10 cellular contexts compared by ENCODE assay signal in the genomic region with DNA sequence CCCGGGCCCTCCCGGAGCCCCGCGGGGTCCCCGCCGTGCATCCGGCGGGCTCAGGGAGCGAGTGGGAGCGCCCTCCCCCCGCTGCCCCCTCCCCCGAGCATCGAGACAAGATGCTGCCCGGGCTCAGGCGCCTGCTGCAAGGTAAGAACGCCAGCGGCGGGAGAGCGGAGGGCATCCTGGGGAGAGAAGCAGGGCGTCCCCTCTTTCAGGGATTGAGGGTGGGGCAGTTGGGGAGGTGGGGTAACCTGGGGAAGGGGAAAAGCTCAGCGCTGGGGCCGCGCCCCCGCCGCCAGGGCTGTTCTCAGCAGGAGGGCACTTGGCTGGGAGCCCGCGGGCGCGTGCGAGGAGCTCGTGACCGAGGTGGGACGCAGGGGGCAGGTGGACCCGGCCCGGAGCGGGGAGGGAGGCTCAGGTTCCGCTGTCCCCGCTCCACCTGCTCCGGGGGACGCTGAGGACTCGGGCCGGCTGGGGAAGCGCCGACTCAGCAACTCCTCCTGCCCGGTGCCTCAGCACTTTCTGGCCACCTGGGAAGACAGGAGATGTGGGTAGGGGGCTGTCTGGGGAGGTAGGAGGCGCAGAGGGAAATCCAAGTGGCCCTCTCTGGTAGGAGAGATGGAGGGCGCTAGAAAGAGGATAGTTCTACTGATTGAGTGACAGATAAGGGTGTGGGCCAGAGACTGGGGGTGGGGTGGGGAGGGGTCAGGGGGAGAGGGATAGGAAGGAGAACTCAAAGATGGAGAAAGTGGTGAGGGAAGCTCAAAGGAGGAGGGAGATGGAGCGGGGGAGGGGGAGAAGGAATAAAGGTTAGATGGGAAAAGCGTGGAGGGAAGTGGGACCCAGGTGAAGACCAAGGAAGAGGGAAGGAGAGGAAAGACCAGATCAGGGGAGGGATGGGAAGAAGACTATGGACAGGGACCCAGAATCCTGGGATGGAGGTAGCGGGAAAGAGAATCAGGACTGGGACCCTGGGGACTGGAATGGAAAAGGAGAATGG. TPM values are rescaled to one million over a fixed set of nuclear protein-coding genes. Genes with fewer than 3 reads are reported as not detected.
DNase-seq lines count a peak whose midpoint lies in the region; ATAC-seq, FAIRE-seq and TF ChIP-seq lines count a peak whose summit lies in the region.
"Had no signal": no experiment of that assay in that cellular context is flagged by ENCODE, and none has a peak within 500 bp of the region (broad histone marks: within the 10 kb centered on the region; RNA-seq: fewer than 3 reads in every experiment).

No MANE protein-coding gene starts in this region.

- peak overlapping the region in 1 of 3 experiments; percentile 9 for H3K4me3 ChIP-seq in endothelial cell of umbilical vein (replicated peaks in 1 of 3; ENCODE audit: insufficient read depth in 1 of 3, low read depth in 1 of 3, low read length in 3 of 3)
- peak overlapping the region; percentile 25 to 37 for H3K4me3 ChIP-seq in prostate gland

- FAIRE-seq in endothelial cell of umbilical vein (lab: Jason Lieb, UNC) = no peak
- FAIRE-seq: islet of Langerhans had no signal

- H2AFZ ChIP-seq in endothelial cell of umbilical vein (ENCODE audit: low read depth, low read length) = peak overlapping the region; percentile 7

- no peaks in the 10 kb centered on the region for H3K79me2 ChIP-seq in endothelial cell of umbilical vein (ENCODE audit: control insufficient read depth, insufficient read depth, low read length)

- no TSS peak for BruUV-seq in endothelial cell of umbilical vein (replicated peaks; lab: Mats Ljungman, UMichigan)

- H3K27ac ChIP-seq in endothelial cell of umbilical vein (ENCODE audit: insufficient read depth, low read depth, low read length) (no peak overlapping the region), prostate gland (no peak overlapping the region)

- ATAC-seq in esophagus mucosa (no peak), HG03139 (IDR thresholded peaks at IDR 0.05; ENCODE audit: unreplicated experiment) (no peak), GM18909 (IDR thresholded peaks at IDR 0.05; ENCODE audit: poor library complexity, unreplicated experiment) (no peak)

- TF ChIP-seq CTCF in endothelial cell of umbilical vein (IDR thresholded peaks at IDR 0.05; ENCODE audit: extremely low read depth in 1 of 2, insufficient read depth in 1 of 2, low read depth in 1 of 2, low read length in 2 of 2) (no peak), prostate gland (IDR thresholded peaks at IDR 0.05) (no peak)

- TF ChIP-seq POLR2A in endothelial cell of umbilical vein (IDR thresholded peaks at IDR 0.05; ENCODE audit: low read depth, low read length) = no peak
- no peak for TF ChIP-seq POLR2A in prostate gland (IDR thresholded peaks at IDR 0.05)

- no peaks in the 10 kb centered on the region for H3K9me3 ChIP-seq in endothelial cell of umbilical vein (replicated peaks; ENCODE audit: control insufficient read depth, insufficient read depth, low read length)
- H3K9me3 ChIP-seq in prostate gland = no peaks in the 10 kb centered on the region

- H3K36me3 ChIP-seq in endothelial cell of umbilical vein (ENCODE audit: control insufficient read depth in 2 of 2, extremely low read depth in 1 of 2, insufficient read depth in 2 of 2, low read length in 2 of 2) (no peaks in the 10 kb centered on the region), prostate gland (no peaks in the 10 kb centered on the region)

- WGBS in prostate gland = 7% methylated on average over 41 of the region's 50 CpGs

- intact Hi-C loops in endothelial cell of umbilical vein (cut with micrococcal nuclease) = no loop called here
- intact Hi-C loops in prostate gland (cut with DNase I) = no loop called here

- H3K9ac ChIP-seq in endothelial cell of umbilical vein (replicated peaks; ENCODE audit: extremely low read depth, insufficient read depth, low read length) = no peak overlapping the region

- DNase-seq in DMS79 treated with DMSO at 0.1 percent for 48 hours (lab: John Stamatoyannopoulos, UW) (peak; percentile 22), DMS79 (lab: John Stamatoyannopoulos, UW) (no peak), NCI-H1105 (lab: John Stamatoyannopoulos, UW) (peak; percentile 40), endothelial cell of umbilical vein (ENCODE audit: low read depth, low spot score) (no peak), prostate gland (ENCODE audit: low spot score) (no peak)
- DNase-seq: NCI-H2081 treated with DMSO at 0.1 percent for 48 hours had no signal

- CTCF ChIA-PET in endothelial cell of umbilical vein (lab: Charles Lee) = interaction anchor here (0.6 to 5.6 kb wide), 21 partner anchors 8 to 184 kb away, joined by 3 to 152 read pairs (median 5); a partner anchor contains a TSS

- POLR2A ChIA-PET in endothelial cell of umbilical vein (lab: Charles Lee) = interaction anchor here (0.7 kb wide), 1 partner anchor 104 kb away, joined by 3 read pairs; no protein-coding TSS in a partner anchor

- no peaks in the 10 kb centered on the region for H3K9me1 ChIP-seq in endothelial cell of umbilical vein (replicated peaks; ENCODE audit: control insufficient read depth, extremely low read depth, insufficient read depth, low read length)

- dilution Hi-C loops in endothelial cell of umbilical vein (cut with MboI; ENCODE audit: extremely low pct_ligation_motif_present, low sequenced_read_pairs) = no loop called here

- H3K27me3 ChIP-seq in endothelial cell of umbilical vein (ENCODE audit: control insufficient read depth in 2 of 2, insufficient read depth in 2 of 2, low read length in 2 of 2) (peaks cover 33 to 37% of the 10 kb centered on the region in 2 experiments), prostate gland (replicated peaks; ENCODE audit: insufficient read depth) (peaks cover 3% of the 10 kb centered on the region)

- H4K20me1 ChIP-seq in endothelial cell of umbilical vein (replicated peaks; ENCODE audit: control insufficient read depth, extremely low read depth, insufficient read depth, low read length) = no peaks in the 10 kb centered on the region

- no peak overlapping the region for H3K4me2 ChIP-seq in endothelial cell of umbilical vein (ENCODE audit: insufficient read depth, low read length)

- peaks cover 14% of the 10 kb centered on the region for H3K4me1 ChIP-seq in endothelial cell of umbilical vein (ENCODE audit: control insufficient read depth, extremely low read depth, insufficient read depth, low read length)
- peaks cover 13% of the 10 kb centered on the region for H3K4me1 ChIP-seq in prostate gland (replicated peaks)

TF ChIP-seq in endothelial cell of umbilical vein, 7 proteins besides CTCF, POLR2A, EP300 and RAD21:
- TF ChIP-seq EZH2 (IDR thresholded peaks at IDR 0.05; ENCODE audit: borderline replicate concordance, low read depth, low read length, severe bottlenecking) (no peak), JUN (IDR thresholded peaks at IDR 0.05; ENCODE audit: borderline replicate concordance, insufficient read depth, insufficient read length, low read depth) (no peak), MYC (IDR thresholded peaks at IDR 0.05; ENCODE audit: low read depth, low read length) (no peak), POLR2AphosphoS5 (IDR thresholded peaks at IDR 0.05; ENCODE audit: insufficient read depth, low read depth, low read length) (no peak), GATA2 (IDR thresholded peaks at IDR 0.05; ENCODE audit: insufficient read depth, insufficient read length, low read depth, low read length) (no peak), FOS (IDR thresholded peaks at IDR 0.05; ENCODE audit: borderline replicate concordance, insufficient read depth, low read length) (no peak)
- TF ChIP-seq, protein P1, sequence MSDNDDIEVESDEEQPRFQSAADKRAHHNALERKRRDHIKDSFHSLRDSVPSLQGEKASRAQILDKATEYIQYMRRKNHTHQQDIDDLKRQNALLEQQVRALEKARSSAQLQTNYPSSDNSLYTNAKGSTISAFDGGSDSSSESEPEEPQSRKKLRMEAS (IDR thresholded peaks at IDR 0.05; ENCODE audit: insufficient read depth, insufficient read length) = no peak

RNA-seq across cellular contexts. Expression of a gene that starts 0.7 kb away (rescaled TPM):
- total RNA-seq in endothelial cell of umbilical vein (0.83 and 1.3 TPM in 2 replicates), prostate gland (1 to 10 TPM in 1 of 2 donors, under 1 TPM in 1; 0.51 to 2.0 TPM), esophagus mucosa (0.56 TPM)
- 0.18 and 0.35 TPM in 2 replicates for polyA plus RNA-seq in endothelial cell of umbilical vein
- 0.08 and 0.45 TPM in 2 replicates for polyA plus RNA-seq in endothelial cell of umbilical vein (2011; cell fraction: cytosol; rRNA removed)
- not detected in 2 replicates for polyA plus RNA-seq in endothelial cell of umbilical vein (2011; cell fraction: nucleus; rRNA removed)
- polyA plus RNA-seq in endothelial cell of umbilical vein (2012) = 0.36 and 0.70 TPM in 2 replicates
- 1.2 TPM in 1 of 2 replicates, not detected in the other for polyA minus RNA-seq in endothelial cell of umbilical vein
- polyA minus RNA-seq in endothelial cell of umbilical vein (2011; cell fraction: cytosol; rRNA and poly(A)+ RNA removed) = 4.0 TPM
- polyA minus RNA-seq in endothelial cell of umbilical vein (2011; cell fraction: nucleus; rRNA and poly(A)+ RNA removed) = not detected in 2 replicates

RNA-seq across cellular contexts. Expression of a gene that starts 34.1 kb away (rescaled TPM):
- total RNA-seq in endothelial cell of umbilical vein (68.9 and 89.4 TPM in 2 replicates), prostate gland (10 to 100 TPM; 23.3 to 39.8 TPM), esophagus mucosa (28.2 TPM)
- polyA plus RNA-seq in endothelial cell of umbilical vein = 104 and 124 TPM in 2 replicates
- polyA plus RNA-seq in endothelial cell of umbilical vein (2011; cell fraction: cytosol; rRNA removed) = 58.7 and 78.4 TPM in 2 replicates
- 65.8 and 66.7 TPM in 2 replicates for polyA plus RNA-seq in endothelial cell of umbilical vein (2011; cell fraction: nucleus; rRNA removed)
- polyA plus RNA-seq in endothelial cell of umbilical vein (2012) = 60.8 and 67.1 TPM in 2 replicates
- polyA minus RNA-seq in endothelial cell of umbilical vein = 117 and 119 TPM in 2 replicates
- polyA minus RNA-seq in endothelial cell of umbilical vein (2011; cell fraction: cytosol; rRNA and poly(A)+ RNA removed) = not detected
- 29.2 and 38.5 TPM in 2 replicates for polyA minus RNA-seq in endothelial cell of umbilical vein (2011; cell fraction: nucleus; rRNA and poly(A)+ RNA removed)

RNA-seq across cellular contexts. Expression of a gene that starts 54.4 kb away (rescaled TPM):
- total RNA-seq in endothelial cell of umbilical vein = 11.3 and 13.7 TPM in 2 replicates
- polyA plus RNA-seq in endothelial cell of umbilical vein = 19.5 and 22.7 TPM in 2 replicates
- polyA plus RNA-seq in endothelial cell of umbilical vein (2011; cell fraction: cytosol; rRNA removed) = 12.6 and 12.9 TPM in 2 replicates
- polyA plus RNA-seq in endothelial cell of umbilical vein (2011; cell fraction: nucleus; rRNA removed) = 30.0 and 33.0 TPM in 2 replicates
- 8.6 and 11.4 TPM in 2 replicates for polyA plus RNA-seq in endothelial cell of umbilical vein (2012)
- 23.6 and 25.1 TPM in 2 replicates for polyA minus RNA-seq in endothelial cell of umbilical vein
- 2.3 TPM for polyA minus RNA-seq in endothelial cell of umbilical vein (2011; cell fraction: cytosol; rRNA and poly(A)+ RNA removed)
- 16.7 and 21.5 TPM in 2 replicates for polyA minus RNA-seq in endothelial cell of umbilical vein (2011; cell fraction: nucleus; rRNA and poly(A)+ RNA removed)
- 10 to 100 TPM; 18.2 to 20.9 TPM for total RNA-seq in prostate gland
- 1.00 TPM for total RNA-seq in esophagus mucosa

Comparison
In these comparisons a context has a peak if more than half of its experiments do, and no peak if none do; other contexts are left out.
1. DNase-seq: peak in DMS79 treated with DMSO at 0.1 percent for 48 hours (single experiment) and NCI-H1105 (single experiment); none in DMS79 (single experiment), endothelial cell of umbilical vein (single experiment) and prostate gland (single experiment).